Comparison of ENCODE assay signal across 28 cellular contexts in the genomic region with DNA sequence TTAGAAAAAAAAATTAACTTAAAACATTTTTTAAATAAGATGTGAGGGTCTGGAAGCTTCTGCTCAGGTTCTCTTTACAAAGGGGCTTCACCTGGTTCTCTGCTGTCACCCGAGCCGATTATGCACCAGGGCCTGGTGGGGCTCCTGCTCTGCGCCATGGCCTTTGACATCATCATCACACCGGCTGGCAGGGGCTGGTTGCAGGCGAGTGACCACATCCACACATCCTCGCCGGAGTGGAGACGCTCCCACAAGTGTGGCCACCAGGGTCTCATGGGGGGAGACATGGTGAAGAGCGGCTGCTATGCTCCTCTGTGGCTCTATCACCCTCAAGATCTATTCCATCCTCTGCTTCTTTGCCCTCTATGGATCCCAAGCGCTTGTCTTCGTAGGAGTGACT.
"Had no signal": no experiment of that assay in that cellular context is flagged by ENCODE, and none has a peak within 500 bp of the region (broad histone marks: within the 10 kb centered on the region; RNA-seq: fewer than 3 reads in every experiment).

No MANE protein-coding gene starts in this region.

- DNase-seq: activated B cell treated with CpG ODN at 0.5 μM for 24 hours; activated CD4-positive, alpha-beta memory T cell treated with anti-CD3 and anti-CD28 coated beads for 36 hours; activated CD4-positive, alpha-beta T cell treated with anti-CD3 and anti-CD28 coated beads, Interleukin-2, amount 10 ng/mL, durations not matched to agents 24 days and 14 days; activated CD8-positive, alpha-beta memory T cell treated with anti-CD3 and anti-CD28 coated beads, Interleukin-2, amount 10 ng/mL, durations not matched to agents 7 days and 5 days; activated CD8-positive, alpha-beta memory T cell treated with anti-CD3 and anti-CD28 coated beads, Interleukin-2, amount 50 U/mL, for 4 hours; activated CD8-positive, alpha-beta T cell treated with anti-CD3 and anti-CD28 coated beads, Interleukin-2, amount 10 ng/mL, durations not matched to agents 7 days and 5 days; activated gamma-delta T cell; activated naive CD4-positive, alpha-beta T cell; activated naive CD4-positive, alpha-beta T cell treated with anti-CD3 and anti-CD28 coated beads, Interleukin-2, amount 10 ng/mL, durations not matched to agents 7 days and 5 days; activated naive CD8-positive, alpha-beta T cell treated with anti-CD3 and anti-CD28 coated beads, Interleukin-2, amount 10 ng/mL, durations not matched to agents 7 days and 5 days; activated T-cell treated with anti-CD3 and anti-CD28 coated beads, Interleukin-2, amount 50 U/mL, for 1 hour; activated T-cell treated with anti-CD3 and anti-CD28 coated beads, Interleukin-2, amount 50 U/mL, for 72 hours; anterior cingulate cortex; body of pancreas; central memory CD4-positive, alpha-beta T cell; cerebellar nuclear complex; colonic mucosa; dermis blood vessel endothelial cell; effector CD8-positive, alpha-beta T cell; esophagus squamous epithelium; foreskin melanocyte; heart right ventricle; T-helper 1 cell; T-helper 17 cell; T1000; WERI-Rb-1 had no signal

- H3K36me3 ChIP-seq: colonic mucosa, esophagus squamous epithelium, gastroesophageal sphincter, WERI-Rb-1 had no signal

- H3K4me3 ChIP-seq: body of pancreas, colonic mucosa, esophagus squamous epithelium, gastroesophageal sphincter, heart right ventricle had no signal

- H3K9me3 ChIP-seq: body of pancreas, colonic mucosa, esophagus squamous epithelium, gastroesophageal sphincter had no signal

- H3K4me1 ChIP-seq: body of pancreas, colonic mucosa, gastroesophageal sphincter had no signal

- H3K27me3 ChIP-seq: body of pancreas, colonic mucosa, gastroesophageal sphincter had no signal

- H3K27ac ChIP-seq: body of pancreas, colonic mucosa, epithelial cell of prostate, esophagus squamous epithelium, gastroesophageal sphincter, heart right ventricle, WERI-Rb-1 had no signal
